19 cellular contexts compared by ENCODE assay signal in genomic region chr4:40822781-40823180, GRCh38.
DNase-seq lines count a peak whose midpoint lies in the region; ATAC-seq, FAIRE-seq and TF ChIP-seq lines count a peak whose summit lies in the region.
"Had no signal": no experiment of that assay in that cellular context is flagged by ENCODE, and none has a peak within 500 bp of the region (broad histone marks: within the 10 kb centered on the region; RNA-seq: fewer than 3 reads in every experiment).

No MANE protein-coding gene starts in this region.

- no peaks in the 10 kb centered on the region for H3K9me3 ChIP-seq in HepG2 (ENCODE audit: low read length)
- H3K9me3 ChIP-seq: BE2C had no signal

- H3K9ac ChIP-seq in HepG2 (ENCODE audit: insufficient read depth, low read depth, low read length), result no peak overlapping the region
- H3K9ac ChIP-seq: GM23248 had no signal

- BruUV-seq in HepG2 (replicated peaks; lab: Mats Ljungman, UMichigan), result no TSS peak

- peaks cover 12 to 20% of the 10 kb centered on the region in 2 experiments; a peak in 4 of 5 replicates for H3K36me3 ChIP-seq in HepG2 (replicated peaks in 1 of 2; ENCODE audit: control insufficient read depth in 1 of 2, insufficient read depth in 2 of 2, low read length in 2 of 2)
- H3K36me3 ChIP-seq: BE2C had no signal

- TF ChIP-seq EP300 in HepG2 (IDR thresholded peaks at IDR 0.05; ENCODE audit: low read depth in 2 of 2, low read length in 2 of 2), result no peak
- no peak for TF ChIP-seq EP300 in HepG2 (CRISPR knock-in tag; IDR thresholded peaks at IDR 0.05; ENCODE audit: borderline replicate concordance)

- no peak for TF ChIP-seq POLR2A in HepG2 (IDR thresholded peaks at IDR 0.05; ENCODE audit: insufficient read depth in 1 of 2, low read depth in 2 of 2, low read length in 2 of 2)

- peaks cover under 1% of the 10 kb centered on the region; the same call in 1 of the 2 replicates for H3K4me1 ChIP-seq in HepG2 (ENCODE audit: insufficient read depth, low read length)
- H3K4me1 ChIP-seq: BE2C had no signal

- TF ChIP-seq CTCF in WTC11 (IDR thresholded peaks at IDR 0.05) (no peak), endothelial cell (IDR thresholded peaks at IDR 0.05; ENCODE audit: unreplicated experiment) (no peak), HepG2 (CRISPR knock-in tag; IDR thresholded peaks at IDR 0.05) (no peak), type B pancreatic cell (conservative IDR thresholded peaks at IDR 0.05) (no peak), natural killer cell (IDR thresholded peaks at IDR 0.05) (no peak)

- ATAC-seq in WTC11 (no peak), HepG2 (no peak), natural killer cell (no peak)
- ATAC-seq: HCT116 had no signal

- no peaks in the 10 kb centered on the region for H3K27me3 Mint-ChIP-seq in WTC11 (ENCODE audit: low read depth)
- H3K27me3 Mint-ChIP-seq in endothelial cell (ENCODE audit: unreplicated experiment), result peaks cover 10% of the 10 kb centered on the region
- H3K27me3 Mint-ChIP-seq in type B pancreatic cell, result no peaks in the 10 kb centered on the region
- H3K27me3 Mint-ChIP-seq in natural killer cell (ENCODE audit: low read depth in 2 of 2), result peaks cover 0 to 6% of the 10 kb centered on the region in 2 donors
- H3K27me3 Mint-ChIP-seq: CD8-positive, alpha-beta memory T cell had no signal

- H3K9me3 Mint-ChIP-seq in WTC11 (no peaks in the 10 kb centered on the region), endothelial cell (ENCODE audit: unreplicated experiment) (no peaks in the 10 kb centered on the region), type B pancreatic cell (no peaks in the 10 kb centered on the region), natural killer cell (no peaks in the 10 kb centered on the region)
- H3K9me3 Mint-ChIP-seq: CD4-positive, CD25-positive, alpha-beta regulatory T cell; CD8-positive, alpha-beta memory T cell; HFFc6 had no signal

- in situ Hi-C loops in HepG2 (cut with HindIII; ENCODE audit: extremely low pct_ligation_motif_present, low pct_unique_long_range_greater_than_20kb), result no loop called here

- H3K4me2 ChIP-seq in HepG2 (ENCODE audit: low read depth, low read length), result no peak overlapping the region

- DNase-seq in WTC11 (ENCODE audit: low spot score) (no peak), endothelial cell (ENCODE audit: low spot score) (no peak), HepG2 (ENCODE audit: low spot score) (no peak), type B pancreatic cell (ENCODE audit: extremely low spot score, unreplicated experiment) (peak; percentile 53), NCI-H345 treated with DMSO at 0.1 percent for 48 hours (lab: John Stamatoyannopoulos, UW; ENCODE audit: unreplicated experiment) (no peak), natural killer cell (no peak), NCI-H510A (lab: John Stamatoyannopoulos, UW) (no peak)
- DNase-seq: ACHN; BE2C; C1 segment of cervical spinal cord; CD4-positive, CD25-positive, alpha-beta regulatory T cell; CD8-positive, alpha-beta memory T cell; COR-L47; GM23248; HFFc6 had no signal

- no peak overlapping the region for H2AFZ ChIP-seq in HepG2 (ENCODE audit: low read length)
- H2AFZ ChIP-seq: GM23248 had no signal

- intact Hi-C loops in HepG2 (cut with micrococcal nuclease; ENCODE audit: unreplicated experiment), result no loop called here
- intact Hi-C loops in natural killer cell (cut with micrococcal nuclease), result no loop called here

- H3K36me3 Mint-ChIP-seq in WTC11 (peaks cover 45% of the 10 kb centered on the region), endothelial cell (ENCODE audit: low read depth, unreplicated experiment) (peaks cover 57% of the 10 kb centered on the region), type B pancreatic cell (peaks cover 25% of the 10 kb centered on the region), natural killer cell (no peaks in the 10 kb centered on the region)
- H3K36me3 Mint-ChIP-seq: CD4-positive, CD25-positive, alpha-beta regulatory T cell; CD8-positive, alpha-beta memory T cell had no signal

- no peak for FAIRE-seq in HepG2 (lab: Jason Lieb, UNC)
- FAIRE-seq: A204.1, G401.6, GM19239 had no signal

- CTCF ChIA-PET in WTC11 (lab: Charles Lee), result no interaction called here
- CTCF ChIA-PET in HepG2 (lab: Yijun Ruan, JAX; ENCODE audit: low intra/inter-chr PET ratio, low total read pairs), result no interaction called here

- no peaks in the 10 kb centered on the region for H3K4me1 Mint-ChIP-seq in WTC11
- no peaks in the 10 kb centered on the region for H3K4me1 Mint-ChIP-seq in endothelial cell (ENCODE audit: unreplicated experiment)
- no peaks in the 10 kb centered on the region for H3K4me1 Mint-ChIP-seq in type B pancreatic cell (ENCODE audit: unreplicated experiment)
- H3K4me1 Mint-ChIP-seq in natural killer cell, result no peaks in the 10 kb centered on the region
- H3K4me1 Mint-ChIP-seq: CD4-positive, CD25-positive, alpha-beta regulatory T cell had no signal

- no peak overlapping the region for H3K27ac ChIP-seq in HepG2 (ENCODE audit: extremely low read length, insufficient read depth, low read length)
- H3K27ac ChIP-seq: GM23248 had no signal

- POLR2A ChIA-PET in WTC11 (lab: Charles Lee) (no interaction called here), HepG2 (lab: Yijun Ruan, JAX) (no interaction called here)

- no peak overlapping the region for H3K27ac Mint-ChIP-seq in WTC11
- no peak overlapping the region for H3K27ac Mint-ChIP-seq in endothelial cell (ENCODE audit: unreplicated experiment)
- no peak overlapping the region for H3K27ac Mint-ChIP-seq in type B pancreatic cell
- no peak overlapping the region for H3K27ac Mint-ChIP-seq in natural killer cell
- H3K27ac Mint-ChIP-seq: CD4-positive, CD25-positive, alpha-beta regulatory T cell; CD8-positive, alpha-beta memory T cell; HFFc6 had no signal

- WGBS in HepG2 (ENCODE audit: low lambda C conversion rate), result 95% methylated on average over 4 of the region's 5 CpGs

- H4K20me1 ChIP-seq in HepG2 (ENCODE audit: insufficient read depth, low read length), result no peaks in the 10 kb centered on the region

- H3K4me3 Mint-ChIP-seq in WTC11 (no peak overlapping the region), endothelial cell (ENCODE audit: unreplicated experiment) (peak overlapping the region; percentile 10), type B pancreatic cell (no peak overlapping the region), natural killer cell (no peak overlapping the region)
- H3K4me3 Mint-ChIP-seq: CD4-positive, CD25-positive, alpha-beta regulatory T cell; CD8-positive, alpha-beta memory T cell; HFFc6 had no signal

- H3K27me3 ChIP-seq in HepG2 (ENCODE audit: control insufficient read depth in 1 of 2, insufficient read depth in 2 of 2, low read length in 2 of 2), result no peaks in the 10 kb centered on the region
- H3K27me3 ChIP-seq: BE2C had no signal

- H3K4me3 ChIP-seq in HepG2 (replicated peaks in 1 of 3; ENCODE audit: insufficient read depth in 1 of 3, low read depth in 2 of 3, low read length in 3 of 3), result no peak overlapping the region
- H3K4me3 ChIP-seq: GM23248 had no signal

- no peaks in the 10 kb centered on the region for H3K79me2 ChIP-seq in HepG2 (ENCODE audit: insufficient read depth, low read length)

- no peak for TF ChIP-seq RAD21 in HepG2 (CRISPR knock-in tag; IDR thresholded peaks at IDR 0.05)

TF ChIP-seq in WTC11, 78 proteins besides CTCF, POLR2A, EP300 and RAD21 (continues in another document):
- no peak for TF ChIP-seq USF2 (CRISPR knock-in tag; IDR thresholded peaks at IDR 0.05)

TF ChIP-seq in HepG2, 621 proteins besides CTCF, POLR2A, EP300 and RAD21:
- TF ChIP-seq RFX3 (CRISPR knock-in tag; IDR thresholded peaks at IDR 0.05) (no peak), ZNF768 (CRISPR knock-in tag; IDR thresholded peaks at IDR 0.05) (peak; percentile 21; the same call in 1 of the 2 replicates), ZNF251 (CRISPR knock-in tag; IDR thresholded peaks at IDR 0.05) (no peak), NBN (conservative IDR thresholded peaks at IDR 0.05) (no peak), ZNF557 (CRISPR knock-in tag; IDR thresholded peaks at IDR 0.05) (no peak)

Comparison
In these comparisons a context has a peak if more than half of its experiments do, and no peak if none do; other contexts are left out.
1. Of the 50 proteins assayed by ChIP-seq in both HepG2 and WTC11: peak only in HepG2: none; only in WTC11: ZNF121; in both: none; in neither: 49.